Comparison of ENCODE assay signal across 8 cellular contexts in the genomic region with DNA sequence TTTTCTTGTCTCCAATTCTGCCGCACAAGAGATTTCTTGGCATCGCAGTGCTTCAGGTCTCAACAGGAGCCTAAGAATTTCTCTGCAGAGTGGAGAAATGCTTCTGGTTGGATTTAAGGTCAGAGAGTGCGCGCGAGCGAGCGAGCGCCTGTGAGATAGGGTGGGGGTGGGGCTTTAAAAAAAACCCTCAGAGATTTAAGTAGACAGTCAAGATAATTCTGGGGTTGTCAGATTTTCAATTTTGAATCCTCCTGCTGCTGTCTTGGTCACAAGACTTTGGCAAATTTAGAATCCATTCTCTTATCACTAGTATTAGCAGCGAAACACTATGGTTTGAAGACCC. TPM values are rescaled to one million over a fixed set of nuclear protein-coding genes. Genes with fewer than 3 reads are reported as not detected.
A peak's percentile ranks its signal among the peaks of the same experiment; 100 is the strongest.
DNase-seq lines count a peak whose midpoint lies in the region; ATAC-seq and TF ChIP-seq lines count a peak whose summit lies in the region.

No MANE protein-coding gene starts in this region.

- no peak overlapping the region for H3K18ac ChIP-seq in mesenchymal stem cell (ENCODE audit: low read depth in 1 of 2, low read length in 2 of 2)

- WGBS in mesenchymal stem cell: 1% methylated on average over 8 of the region's 9 CpGs
- WGBS in upper lobe of left lung, 2 donors: 15 to 27% methylated on average over 9 of the region's 9 CpGs

- H3K9ac ChIP-seq in DND-41 (ENCODE audit: low read depth, low read length) (peak overlapping the region; percentile 51), mesenchymal stem cell (ENCODE audit: low read length) (peak overlapping the region; percentile 85)

- peaks cover 8% of the 10 kb centered on the region for H3K79me1 ChIP-seq in mesenchymal stem cell (replicated peaks; ENCODE audit: low read length, poor library complexity, severe bottlenecking)

- in situ Hi-C loops in KBM-7 (cut with MboI; ENCODE audit: low pct_unique_long_range_greater_than_20kb, low sequenced_read_pairs): no loop called here

- peak; percentile 19 for DNase-seq in DND-41
- peak; percentile 68 for DNase-seq in NCI-H2227 treated with DMSO at 0.1 percent for 48 hours (lab: John Stamatoyannopoulos, UW)
- DNase-seq in coronary artery (ENCODE audit: low spot score): no peak
- DNase-seq in mesenchymal stem cell: no peak
- DNase-seq in upper lobe of left lung: peak in 1 of 2 donors; percentile 24
- no peak for DNase-seq in activated naive CD4-positive, alpha-beta T cell treated with Interleukin-2 at 50 U/mL for 16 hours
- no peak for DNase-seq in KBM-7
- DNase-seq in NOMO-1 (lab: John Stamatoyannopoulos, UW; ENCODE audit: unreplicated experiment in 2 of 2): no peak

- H3K4me2 ChIP-seq in DND-41 (ENCODE audit: insufficient read depth, low read length): peak overlapping the region; percentile 87
- H3K4me2 ChIP-seq in mesenchymal stem cell (ENCODE audit: low read length, poor library complexity, severe bottlenecking): peak overlapping the region; percentile 100

- no peaks in the 10 kb centered on the region for H3K9me3 ChIP-seq in DND-41 (ENCODE audit: insufficient read depth, low read length, severe bottlenecking)
- H3K9me3 ChIP-seq in mesenchymal stem cell (ENCODE audit: control insufficient read depth, low read length): no peaks in the 10 kb centered on the region
- H3K9me3 ChIP-seq in upper lobe of left lung: no peaks in the 10 kb centered on the region

- no peak overlapping the region for H2AK5ac ChIP-seq in mesenchymal stem cell (ENCODE audit: low read length, severe bottlenecking)

- peak overlapping the region; percentile 48 for H2BK15ac ChIP-seq in mesenchymal stem cell (ENCODE audit: low read depth, poor library complexity, severe bottlenecking)

- no peak overlapping the region for H3K23ac ChIP-seq in mesenchymal stem cell (ENCODE audit: low read length in 2 of 2)

- no peaks in the 10 kb centered on the region for H4K20me1 ChIP-seq in DND-41 (ENCODE audit: insufficient read depth, low read length)

- H2AFZ ChIP-seq in DND-41 (ENCODE audit: low read depth, low read length) (peak overlapping the region; percentile 78), mesenchymal stem cell (ENCODE audit: low read depth, low read length) (no peak overlapping the region)

- H3K4me1 ChIP-seq in DND-41 (ENCODE audit: insufficient read depth, low read length) (peaks cover 43% of the 10 kb centered on the region), mesenchymal stem cell (ENCODE audit: control insufficient read depth, insufficient read depth, low read depth, low read length) (peaks cover 11% of the 10 kb centered on the region), upper lobe of left lung (peaks cover 25 to 46% (median 36%) of the 10 kb centered on the region in 4 donors)

- no peak overlapping the region for H2BK120ac ChIP-seq in mesenchymal stem cell (ENCODE audit: low read depth, low read length)

- ATAC-seq in DND-41 (ENCODE audit: insufficient read depth, low read depth) (peak; percentile 23; the same call in 1 of the 3 replicates), upper lobe of left lung (ENCODE audit: low FRiP score in 2 of 2) (no peak)

- no peak overlapping the region for H2BK5ac ChIP-seq in mesenchymal stem cell (ENCODE audit: low read depth, low read length, poor library complexity, severe bottlenecking)

- H4K91ac ChIP-seq in mesenchymal stem cell (ENCODE audit: low read length): no peak overlapping the region

- no peak overlapping the region for H3K4ac ChIP-seq in mesenchymal stem cell (ENCODE audit: low read depth in 1 of 2, low read length in 2 of 2)

- peak overlapping the region; percentile 65 for H3K27ac ChIP-seq in DND-41 (ENCODE audit: low read length)
- H3K27ac ChIP-seq in coronary artery: peak overlapping the region; percentile 70 to 87
- H3K27ac ChIP-seq in mesenchymal stem cell (ENCODE audit: low read length, poor library complexity, severe bottlenecking): peak overlapping the region; percentile 71
- peak overlapping the region; percentile 84 to 91 (median 86) for H3K27ac ChIP-seq in upper lobe of left lung

- no peaks in the 10 kb centered on the region for H3K79me2 ChIP-seq in DND-41 (ENCODE audit: insufficient read depth, low read length)

- H3K27me3 ChIP-seq in DND-41 (ENCODE audit: insufficient read depth, low read length, poor library complexity) (no peaks in the 10 kb centered on the region), mesenchymal stem cell (ENCODE audit: control insufficient read depth in 1 of 2, insufficient read depth in 1 of 2, low read length in 2 of 2) (peaks cover 0 to 3% of the 10 kb centered on the region in 2 experiments), upper lobe of left lung (no peaks in the 10 kb centered on the region)

- TF ChIP-seq POLR2A in upper lobe of left lung (IDR thresholded peaks at IDR 0.05): no peak

- H3K14ac ChIP-seq in mesenchymal stem cell (ENCODE audit: low read length in 2 of 2): no peak overlapping the region

- H3K36me3 ChIP-seq in DND-41 (ENCODE audit: insufficient read depth, low read length): no peaks in the 10 kb centered on the region
- H3K36me3 ChIP-seq in mesenchymal stem cell (ENCODE audit: control insufficient read depth in 1 of 2, insufficient read depth in 2 of 2, low read depth in 1 of 2, low read length in 2 of 2): no peaks in the 10 kb centered on the region
- no peaks in the 10 kb centered on the region for H3K36me3 ChIP-seq in upper lobe of left lung

- peak overlapping the region; percentile 55 for H4K8ac ChIP-seq in mesenchymal stem cell (ENCODE audit: low read length)

- TF ChIP-seq CTCF in DND-41 (IDR thresholded peaks at IDR 0.05; ENCODE audit: borderline replicate concordance, extremely low read depth, low read length, poor library complexity, severe bottlenecking) (no peak), coronary artery (IDR thresholded peaks at IDR 0.05) (no peak), upper lobe of left lung (IDR thresholded peaks at IDR 0.05) (no peak)

- H3K4me3 ChIP-seq in DND-41 (ENCODE audit: low read depth in 1 of 2, low read length in 2 of 2): peak overlapping the region; percentile 44 to 65; a peak in 3 of 4 replicates
- H3K4me3 ChIP-seq in coronary artery: peak overlapping the region; percentile 84
- peak overlapping the region in 1 of 2 experiments; percentile 92 for H3K4me3 ChIP-seq in mesenchymal stem cell (ENCODE audit: insufficient read depth in 1 of 2, low read depth in 1 of 2, low read length in 2 of 2)
- H3K4me3 ChIP-seq in upper lobe of left lung: peak overlapping the region in 3 of 4 donors; percentile 59 to 75 (median 65)

- H2BK12ac ChIP-seq in mesenchymal stem cell (ENCODE audit: low read length in 2 of 2): no peak overlapping the region

- no peak for TF ChIP-seq EP300 in upper lobe of left lung (IDR thresholded peaks at IDR 0.05)

RNA-seq across cellular contexts. Expression of a gene that starts 49.7 kb away (rescaled TPM):
- 0.66 TPM for polyA plus RNA-seq in mesenchymal stem cell (2013, experiment 1 of 2)
- 0.70 TPM for polyA plus RNA-seq in mesenchymal stem cell (2013, experiment 2 of 2)
- total RNA-seq in upper lobe of left lung: 10 to 100 TPM in 2 of 6 donors, 1 to 10 TPM in 4; 5.2 to 12.6 (median 7.2) TPM

RNA-seq across cellular contexts. Expression of a gene that starts 49.8 kb away (rescaled TPM):
- 23.7 TPM for polyA plus RNA-seq in mesenchymal stem cell (2013, experiment 1 of 2)
- 23.5 TPM for polyA plus RNA-seq in mesenchymal stem cell (2013, experiment 2 of 2)
- total RNA-seq in upper lobe of left lung: 10 to 100 TPM in 5 of 6 donors, 1 to 10 TPM in 1; 8.4 to 56.5 (median 22.6) TPM

Comparison
In these comparisons a context has a peak if more than half of its experiments do, and no peak if none do; other contexts are left out.
1. DNase-seq: peak in DND-41 (single experiment) and NCI-H2227 treated with DMSO at 0.1 percent for 48 hours (single experiment); none in coronary artery (single experiment), mesenchymal stem cell (single experiment), activated naive CD4-positive, alpha-beta T cell treated with Interleukin-2 at 50 U/mL for 16 hours (single experiment), KBM-7 (single experiment) and NOMO-1 (0 of 2).
2. Peak in every context shown above with its lines, with median percentiles within 50 percentile points of each other: H3K27ac ChIP-seq.